In the genomic region with DNA sequence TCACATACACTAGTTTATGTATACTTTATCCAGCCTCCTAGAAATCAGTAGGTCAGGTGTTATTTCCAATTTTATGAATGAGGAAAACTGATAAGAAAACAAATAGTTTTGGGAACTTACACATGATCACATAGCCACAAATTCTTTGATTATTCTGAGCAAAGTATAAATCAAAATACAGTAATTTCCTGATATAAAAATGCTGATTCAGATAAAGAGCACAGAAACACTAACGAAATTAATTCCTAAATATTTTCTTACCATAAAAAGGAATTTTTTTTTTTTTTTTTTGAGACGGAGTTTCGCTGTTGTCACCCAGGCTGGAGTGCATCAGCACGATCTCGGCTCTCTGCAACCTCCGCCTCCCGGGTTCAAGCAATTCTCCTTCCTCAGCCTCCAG, we compare ENCODE assay signal across 33 cellular contexts.
"Had no signal": no experiment of that assay in that cellular context is flagged by ENCODE, and none has a peak within 500 bp of the region (broad histone marks: within the 10 kb centered on the region; RNA-seq: fewer than 3 reads in every experiment).

No MANE protein-coding gene starts in this region.

- H3K4me1 ChIP-seq: adrenal gland, body of pancreas, breast epithelium had no signal

- ATAC-seq: activated CD8-positive, alpha-beta T cell treated with anti-CD3 and anti-CD28 coated beads for 36 hours; activated naive CD4-positive, alpha-beta T cell treated with anti-CD3 and anti-CD28 coated beads, Interleukin-2, amount 50 U/mL, for 72 hours; activated T-cell treated with anti-CD3 and anti-CD28 coated beads, Interleukin-2, amount 50 U/mL, for 4 hours; activated T-cell treated with anti-CD3 and anti-CD28 coated beads, Interleukin-2, amount 50 U/mL, for 72 hours; activated T-helper 17 cell treated with anti-CD3 and anti-CD28 coated beads, Interleukin-2, amount 50 U/mL, for 72 hours; body of pancreas; T-helper 17 cell had no signal

- DNase-seq: activated B cell treated with CpG ODN at 0.5 μM for 24 hours; activated CD4-positive, alpha-beta memory T cell treated with anti-CD3 and anti-CD28 coated beads for 36 hours; activated CD4-positive, alpha-beta T cell treated with anti-CD3 and anti-CD28 coated beads for 4 hours; activated CD4-positive, alpha-beta T cell treated with anti-CD3 and anti-CD28 coated beads, Interleukin-2, amount 10 ng/mL, durations not matched to agents 24 days and 14 days; activated CD4-positive, alpha-beta T cell treated with anti-CD3 and anti-CD28 coated beads, Interleukin-2, amount 50 U/mL, for 1 hour; activated CD4-positive, alpha-beta T cell treated with anti-CD3 and anti-CD28 coated beads, Interleukin-2, amount 50 U/mL, for 4 hours; activated CD4-positive, CD25-positive, alpha-beta regulatory T cell treated with anti-CD3 and anti-CD28 coated beads, Interleukin-2, amount 50 U/mL, for 72 hours; activated CD8-positive, alpha-beta memory T cell treated with anti-CD3 and anti-CD28 coated beads, Interleukin-2, amount 50 U/mL, for 4 hours; activated CD8-positive, alpha-beta T cell treated with anti-CD3 and anti-CD28 coated beads for 36 hours; activated effector memory CD4-positive, alpha-beta T cell treated with anti-CD3 and anti-CD28 coated beads, Interleukin-2, amount 50 U/mL, for 16 hours; activated gamma-delta T cell treated with Interleukin-2 at 50 U/mL for 16 hours; activated naive CD4-positive, alpha-beta T cell; activated naive CD4-positive, alpha-beta T cell treated with anti-CD3 and anti-CD28 coated beads for 36 hours; activated naive CD4-positive, alpha-beta T cell treated with anti-CD3 and anti-CD28 coated beads, Interleukin-2, amount 50 U/mL, for 16 hours; activated naive CD8-positive, alpha-beta T cell treated with anti-CD3 and anti-CD28 coated beads for 36 hours; activated T-cell treated with anti-CD3 and anti-CD28 coated beads for 4 hours; activated T-cell treated with anti-CD3 and anti-CD28 coated beads, Interleukin-2, amount 50 U/mL, for 1 hour; activated T-cell treated with anti-CD3 and anti-CD28 coated beads, Interleukin-2, amount 50 U/mL, for 4 hours; activated T-cell treated with anti-CD3 and anti-CD28 coated beads, Interleukin-2, amount 50 U/mL, for 72 hours; adrenal gland; amniotic stem cell; aorta; body of pancreas; brain microvascular endothelial cell; central memory CD4-positive, alpha-beta T cell; T-helper 17 cell; T-helper 9 cell had no signal

- FAIRE-seq: astrocyte, TTC549 had no signal

- H3K9me3 ChIP-seq: adrenal gland, body of pancreas, breast epithelium had no signal

- H3K36me3 ChIP-seq: adrenal gland, brain microvascular endothelial cell, breast epithelium had no signal

- H3K27ac ChIP-seq: adrenal gland, body of pancreas, brain microvascular endothelial cell, breast epithelium, VCaP had no signal

- H3K4me3 ChIP-seq: adrenal gland, body of pancreas, breast epithelium had no signal

- H3K27me3 ChIP-seq: adrenal gland, body of pancreas, brain microvascular endothelial cell, breast epithelium had no signal
